In the genomic region with DNA sequence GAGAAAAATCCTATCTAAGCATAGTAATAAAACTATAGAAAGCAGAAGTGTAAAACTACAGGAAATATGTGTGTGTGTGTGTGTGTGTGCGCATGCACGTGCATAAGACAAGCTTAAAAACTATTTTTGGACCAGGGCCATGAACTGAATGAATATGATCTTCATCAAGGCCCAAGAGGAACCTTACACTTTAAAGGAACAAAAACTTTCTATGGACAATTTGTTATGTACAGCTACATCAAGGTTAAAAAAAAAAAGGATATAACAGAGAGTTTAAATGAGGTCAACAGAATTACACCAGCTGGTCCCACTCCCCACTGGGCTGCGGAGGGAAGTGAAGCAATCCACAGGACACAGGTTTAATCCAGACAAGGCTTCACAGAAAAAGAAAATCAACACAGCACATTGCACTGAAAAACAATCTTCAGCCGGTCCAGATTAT, we compare ENCODE assay signal across 9 cellular contexts.
DNase-seq lines count a peak whose midpoint lies in the region; ATAC-seq and TF ChIP-seq lines count a peak whose summit lies in the region.
"Had no signal": no experiment of that assay in that cellular context is flagged by ENCODE, and none has a peak within 500 bp of the region (broad histone marks: within the 10 kb centered on the region; RNA-seq: fewer than 3 reads in every experiment).

No MANE protein-coding gene starts in this region.

- peaks cover 5% of the 10 kb centered on the region for H3K9me3 Mint-ChIP-seq in type B pancreatic cell

- peak; percentile 79 for ATAC-seq in left ventricle myocardium superior
- ATAC-seq in GM21825 (IDR thresholded peaks at IDR 0.05; ENCODE audit: unreplicated experiment) = no peak
- ATAC-seq: HCT116 had no signal

- no peaks in the 10 kb centered on the region for H3K36me3 Mint-ChIP-seq in type B pancreatic cell

- H3K27me3 Mint-ChIP-seq in type B pancreatic cell = no peaks in the 10 kb centered on the region

- TF ChIP-seq CTCF in type B pancreatic cell (conservative IDR thresholded peaks at IDR 0.05) = no peak

- peak overlapping the region; percentile 10 for H3K4me3 Mint-ChIP-seq in type B pancreatic cell

- peak overlapping the region; percentile 5 for H3K27ac Mint-ChIP-seq in type B pancreatic cell

- peaks cover 32% of the 10 kb centered on the region for H3K4me1 Mint-ChIP-seq in type B pancreatic cell (ENCODE audit: unreplicated experiment)

- DNase-seq in DMS79 treated with DMSO at 0.1 percent for 48 hours (lab: John Stamatoyannopoulos, UW) = peak; percentile 23
- no peak for DNase-seq in DMS79 (lab: John Stamatoyannopoulos, UW)
- peak; percentile 73 for DNase-seq in SKM-1 treated with dmso at 0.1 percent for 144 hours (lab: John Stamatoyannopoulos, UW; ENCODE audit: unreplicated experiment)
- DNase-seq in left ventricle myocardium superior = peak; percentile 71
- DNase-seq in type B pancreatic cell (ENCODE audit: extremely low spot score, unreplicated experiment) = no peak
- DNase-seq in NCI-H1436 (lab: John Stamatoyannopoulos, UW) = no peak
- DNase-seq in GM19238 (ENCODE audit: insufficient read length, low spot score) = no peak

- intact Hi-C loops in left ventricle myocardium superior (cut with micrococcal nuclease) = no loop called here

Comparison
In these comparisons a context has a peak if more than half of its experiments do, and no peak if none do; other contexts are left out.
1. DNase-seq: peak in DMS79 treated with DMSO at 0.1 percent for 48 hours (single experiment), SKM-1 treated with dmso at 0.1 percent for 144 hours (single experiment) and left ventricle myocardium superior (single experiment); none in DMS79 (single experiment), type B pancreatic cell (single experiment), NCI-H1436 (single experiment) and GM19238 (single experiment).